Comparison of ENCODE assay signal across 30 cellular contexts in genomic region chr4:6329478-6330383, GRCh38.
"Had no signal": no experiment of that assay in that cellular context is flagged by ENCODE, and none has a peak within 500 bp of the region (broad histone marks: within the 10 kb centered on the region; RNA-seq: fewer than 3 reads in every experiment).

No MANE protein-coding gene starts in this region.

- H3K36me3 Mint-ChIP-seq: activated naive CD4-positive, alpha-beta T cell treated with anti-CD3 and anti-CD28 coated beads, Interleukin-2, amount 50 U/mL, for 72 hours had no signal

- H3K27ac Mint-ChIP-seq: activated B cell treated with CpG ODN at 0.5 μM for 24 hours; activated CD4-positive, alpha-beta memory T cell treated with anti-CD3 and anti-CD28 coated beads, Interleukin-2, amount 10 ng/mL, durations not matched to agents 7 days and 5 days; activated naive CD4-positive, alpha-beta T cell treated with anti-CD3 and anti-CD28 coated beads for 36 hours; activated naive CD4-positive, alpha-beta T cell treated with anti-CD3 and anti-CD28 coated beads, Interleukin-2, amount 50 U/mL, for 72 hours; activated T-cell treated with anti-CD3 and anti-CD28 coated beads, Interleukin-2, amount 50 U/mL, for 24 hours; activated T-helper 1 cell treated with anti-CD3 and anti-CD28 coated beads, Interleukin-12 subunit alpha, Interleukin-12 subunit beta, Interleukin-2, Interleukin-4 antibody, amounts not matched to agents 30 ng/mL and 10 ng/mL and 1 ng/mL, durations not matched to agents 14 hours and 24 hours and 36 hours; T-helper 1 cell treated with Interleukin-12 subunit alpha and Interleukin-12 subunit beta and Interleukin-4 antibody, amounts not matched to agents 30 μg/mL and 1 μg/mL, for 36 hours; T-helper 2 cell treated with Interferon-gamma antibody and Interleukin-4, amounts not matched to agents 5 μg/mL and 100 μg/mL, for 36 hours had no signal

- H3K9me3 ChIP-seq: adrenal gland, body of pancreas, SJSA1, SK-N-SH had no signal

- H3K4me3 Mint-ChIP-seq: activated B cell treated with CpG ODN at 0.5 μM for 24 hours; activated CD4-positive, alpha-beta memory T cell treated with anti-CD3 and anti-CD28 coated beads, Interleukin-2, amount 10 ng/mL, durations not matched to agents 7 days and 5 days; activated naive CD4-positive, alpha-beta T cell treated with anti-CD3 and anti-CD28 coated beads for 36 hours; activated T-cell treated with anti-CD3 and anti-CD28 coated beads, Interleukin-2, amount 50 U/mL, for 24 hours; activated T-helper 1 cell treated with anti-CD3 and anti-CD28 coated beads, Interleukin-12 subunit alpha, Interleukin-12 subunit beta, Interleukin-2, Interleukin-4 antibody, amounts not matched to agents 30 ng/mL and 10 ng/mL and 1 ng/mL, durations not matched to agents 14 hours and 24 hours and 36 hours; T-helper 1 cell treated with Interleukin-12 subunit alpha and Interleukin-12 subunit beta and Interleukin-4 antibody, amounts not matched to agents 30 μg/mL and 1 μg/mL, for 36 hours; T-helper 2 cell treated with Interferon-gamma antibody and Interleukin-4, amounts not matched to agents 5 μg/mL and 100 μg/mL, for 36 hours had no signal

- H3K9me3 Mint-ChIP-seq: activated B cell treated with CpG ODN at 0.5 μM for 24 hours; activated naive CD4-positive, alpha-beta T cell treated with anti-CD3 and anti-CD28 coated beads, Interleukin-2, amount 50 U/mL, for 72 hours; activated T-cell treated with anti-CD3 and anti-CD28 coated beads, Interleukin-2, amount 50 U/mL, for 24 hours; activated T-helper 1 cell treated with anti-CD3 and anti-CD28 coated beads, Interleukin-12 subunit alpha, Interleukin-12 subunit beta, Interleukin-2, Interleukin-4 antibody, amounts not matched to agents 30 ng/mL and 10 ng/mL and 1 ng/mL, durations not matched to agents 14 hours and 24 hours and 36 hours; T-helper 2 cell treated with Interferon-gamma antibody and Interleukin-4, amounts not matched to agents 5 μg/mL and 100 μg/mL, for 36 hours had no signal

- H3K4me1 Mint-ChIP-seq: activated B cell treated with CpG ODN at 0.5 μM for 24 hours had no signal

- H3K36me3 ChIP-seq: adrenal gland, breast epithelium, SJSA1 had no signal

- H3K4me2 ChIP-seq: SK-N-SH had no signal

- H3K27ac ChIP-seq: adrenal gland, body of pancreas, breast epithelium, SJSA1 had no signal

- H3K9ac ChIP-seq: SK-N-SH had no signal

- H3K4me3 ChIP-seq: adrenal gland, body of pancreas, breast epithelium, SJSA1 had no signal

- DNase-seq: activated B cell treated with CpG ODN at 0.5 μM for 24 hours; activated CD4-positive, alpha-beta memory T cell treated with anti-CD3 and anti-CD28 coated beads, Interleukin-2, amount 10 ng/mL, durations not matched to agents 7 days and 5 days; activated CD4-positive, alpha-beta T cell treated with anti-CD3 and anti-CD28 coated beads for 4 hours; activated CD4-positive, alpha-beta T cell treated with anti-CD3 and anti-CD28 coated beads, Interleukin-2, amount 50 U/mL, for 1 hour; activated CD4-positive, CD25-positive, alpha-beta regulatory T cell treated with anti-CD3 and anti-CD28 coated beads, Interleukin-2, amount 50 U/mL, for 72 hours; activated CD8-positive, alpha-beta memory T cell treated with anti-CD3 and anti-CD28 coated beads for 24 hours; activated gamma-delta T cell treated with Interleukin-2 at 50 U/mL for 16 hours; activated naive CD4-positive, alpha-beta T cell treated with anti-CD3 and anti-CD28 coated beads for 36 hours; activated T-cell treated with anti-CD3 and anti-CD28 coated beads, Interleukin-2, amount 50 U/mL, for 24 hours; adrenal gland; body of pancreas; NCI-H1092; NCI-H1436 treated with DMSO at 0.1 percent for 48 hours; NCI-H187; NCI-H2029 treated with DMSO at 0.1 percent for 48 hours; NCI-H2107; NCI-H2171; NCI-H510A; NCI-H526; NCI-H748 treated with DMSO at 0.1 percent for 48 hours; OCI-M1; SHP77; SK-N-SH had no signal

- ATAC-seq: activated naive CD4-positive, alpha-beta T cell treated with anti-CD3 and anti-CD28 coated beads, Interleukin-2, amount 50 U/mL, for 72 hours; body of pancreas; Panc1 had no signal

- H3K4me1 ChIP-seq: adrenal gland, body of pancreas, breast epithelium, SJSA1 had no signal

- H3K27me3 ChIP-seq: adrenal gland, SJSA1 had no signal
